ENCODE assay signal across 8 cellular contexts in genomic region chr5:104179057-104179456, GRCh38.
DNase-seq lines count a peak whose midpoint lies in the region; ATAC-seq and TF ChIP-seq lines count a peak whose summit lies in the region.

No MANE protein-coding gene starts in this region.

- H3K4me3 Mint-ChIP-seq in stimulated activated naive B cell treated with anti-CD40 and anti-IgM and Interleukin-4, amounts not matched to agents 10 μg/mL and 1 μg/mL and 100 μg/mL, for 72 hours = no peak overlapping the region
- H3K4me3 Mint-ChIP-seq in stimulated activated effector memory CD8-positive, alpha-beta T cell treated with anti-CD3 and anti-CD28 coated beads, Interleukin-12 subunit alpha, Interleukin-12 subunit beta, amount 100 ng/mL, for 72 hours = no peak overlapping the region

- no peak overlapping the region for H3K27ac Mint-ChIP-seq in stimulated activated naive B cell treated with anti-CD40 and anti-IgM and Interleukin-4, amounts not matched to agents 10 μg/mL and 1 μg/mL and 100 μg/mL, for 72 hours
- no peak overlapping the region for H3K27ac Mint-ChIP-seq in stimulated activated effector memory CD8-positive, alpha-beta T cell treated with anti-CD3 and anti-CD28 coated beads, Interleukin-12 subunit alpha, Interleukin-12 subunit beta, amount 100 ng/mL, for 72 hours

- no peaks in the 10 kb centered on the region for H3K27me3 Mint-ChIP-seq in stimulated activated naive B cell treated with anti-CD40 and anti-IgM and Interleukin-4, amounts not matched to agents 10 μg/mL and 1 μg/mL and 100 μg/mL, for 72 hours

- peaks cover 8% of the 10 kb centered on the region; the same call in 1 of the 2 replicates for H3K9me3 ChIP-seq in SU-DHL-6 (ENCODE audit: insufficient read depth, low read length)

- TF ChIP-seq CTCF in SU-DHL-6 (IDR thresholded peaks at IDR 0.05; ENCODE audit: insufficient read depth, low read length, poor library complexity, severe bottlenecking) = peak; percentile 41

- no peak overlapping the region for H3K27ac ChIP-seq in SU-DHL-6 (ENCODE audit: low read depth, low read length)

- no peaks in the 10 kb centered on the region for H3K27me3 ChIP-seq in SU-DHL-6 (ENCODE audit: low read length)

- DNase-seq in DMS53 treated with DMSO at 0.1 percent for 48 hours (lab: John Stamatoyannopoulos, UW; ENCODE audit: unreplicated experiment) (peak; percentile 55), KBM-7 (peak; percentile 92), glomerular visceral epithelial cell (ENCODE audit: extremely low spot score) (peak; percentile 38)
- no peak for DNase-seq in stimulated activated naive B cell treated with anti-CD40 and anti-IgM and Interleukin-4, amounts not matched to agents 10 μg/mL and 1 μg/mL and 100 μg/mL, for 72 hours
- DNase-seq in activated CD8-positive, alpha-beta memory T cell treated with anti-CD3 and anti-CD28 coated beads, Interleukin-2, amount 50 U/mL, for 4 hours = no peak
- no peak for DNase-seq in stimulated activated effector memory CD8-positive, alpha-beta T cell treated with anti-CD3 and anti-CD28 coated beads, Interleukin-12 subunit alpha, Interleukin-12 subunit beta, amount 100 ng/mL, for 72 hours (ENCODE audit: low spot score in 2 of 2)

- H3F3A ChIP-seq in SU-DHL-6 (ENCODE audit: insufficient read depth) = no peaks in the 10 kb centered on the region

- H3K36me3 ChIP-seq in SU-DHL-6 (ENCODE audit: low read length) = no peaks in the 10 kb centered on the region

- no peaks in the 10 kb centered on the region for H4K20me1 ChIP-seq in SU-DHL-6 (ENCODE audit: low read depth, low read length)

- no peaks in the 10 kb centered on the region for H3K79me2 ChIP-seq in SU-DHL-6 (ENCODE audit: insufficient read depth, low read length)

- no peaks in the 10 kb centered on the region for H3K9me2 ChIP-seq in SU-DHL-6 (replicated peaks; ENCODE audit: insufficient read depth, low read length)

- ATAC-seq in GM19328 (IDR thresholded peaks at IDR 0.05; ENCODE audit: unreplicated experiment) = peak; percentile 60
- ATAC-seq in stimulated activated naive B cell treated with anti-CD40 and anti-IgM and Interleukin-4, amounts not matched to agents 10 μg/mL and 1 μg/mL and 100 μg/mL, for 72 hours (replicated peaks) = peak; percentile 41 to 53
- no peak for ATAC-seq in stimulated activated effector memory CD8-positive, alpha-beta T cell treated with anti-CD3 and anti-CD28 coated beads, Interleukin-12 subunit alpha, Interleukin-12 subunit beta, amount 100 ng/mL, for 72 hours

- in situ Hi-C loops in KBM-7 (cut with MboI; ENCODE audit: low pct_unique_long_range_greater_than_20kb, low sequenced_read_pairs) = no loop called here

- H3K4me1 Mint-ChIP-seq in stimulated activated naive B cell treated with anti-CD40 and anti-IgM and Interleukin-4, amounts not matched to agents 10 μg/mL and 1 μg/mL and 100 μg/mL, for 72 hours = no peaks in the 10 kb centered on the region
- no peaks in the 10 kb centered on the region for H3K4me1 Mint-ChIP-seq in stimulated activated effector memory CD8-positive, alpha-beta T cell treated with anti-CD3 and anti-CD28 coated beads, Interleukin-12 subunit alpha, Interleukin-12 subunit beta, amount 100 ng/mL, for 72 hours

- peaks cover 0 to 4% of the 10 kb centered on the region in 2 donors for H3K36me3 Mint-ChIP-seq in stimulated activated naive B cell treated with anti-CD40 and anti-IgM and Interleukin-4, amounts not matched to agents 10 μg/mL and 1 μg/mL and 100 μg/mL, for 72 hours
- H3K36me3 Mint-ChIP-seq in stimulated activated effector memory CD8-positive, alpha-beta T cell treated with anti-CD3 and anti-CD28 coated beads, Interleukin-12 subunit alpha, Interleukin-12 subunit beta, amount 100 ng/mL, for 72 hours = no peaks in the 10 kb centered on the region

- H3K4me3 ChIP-seq in SU-DHL-6 (ENCODE audit: insufficient read depth, low read length, poor library complexity, severe bottlenecking) = no peak overlapping the region

- peaks cover 14 to 16% of the 10 kb centered on the region in 2 donors for H3K9me3 Mint-ChIP-seq in stimulated activated naive B cell treated with anti-CD40 and anti-IgM and Interleukin-4, amounts not matched to agents 10 μg/mL and 1 μg/mL and 100 μg/mL, for 72 hours
- peaks cover 15% of the 10 kb centered on the region for H3K9me3 Mint-ChIP-seq in stimulated activated effector memory CD8-positive, alpha-beta T cell treated with anti-CD3 and anti-CD28 coated beads, Interleukin-12 subunit alpha, Interleukin-12 subunit beta, amount 100 ng/mL, for 72 hours

- no peak overlapping the region for H2AFZ ChIP-seq in SU-DHL-6 (ENCODE audit: low read depth, low read length, severe bottlenecking)

- H3K9ac ChIP-seq in SU-DHL-6 (ENCODE audit: low read length) = no peak overlapping the region

- H3K4me2 ChIP-seq in SU-DHL-6 (ENCODE audit: low read depth, low read length, poor library complexity, severe bottlenecking) = no peak overlapping the region

Comparison
In these comparisons a context has a peak if more than half of its experiments do, and no peak if none do; other contexts are left out.
1. DNase-seq: peak in DMS53 treated with DMSO at 0.1 percent for 48 hours (single experiment), KBM-7 (single experiment) and glomerular visceral epithelial cell (single experiment); none in stimulated activated naive B cell treated with anti-CD40 and anti-IgM and Interleukin-4, amounts not matched to agents 10 μg/mL and 1 μg/mL and 100 μg/mL, for 72 hours (single experiment), activated CD8-positive, alpha-beta memory T cell treated with anti-CD3 and anti-CD28 coated beads, Interleukin-2, amount 50 U/mL, for 4 hours (single experiment) and stimulated activated effector memory CD8-positive, alpha-beta T cell treated with anti-CD3 and anti-CD28 coated beads, Interleukin-12 subunit alpha, Interleukin-12 subunit beta, amount 100 ng/mL, for 72 hours (0 of 2).